Comparison of ENCODE assay signal across 25 cellular contexts in genomic region chr4:70630162-70630561, GRCh38. TPM values are rescaled to one million over a fixed set of nuclear protein-coding genes. Genes with fewer than 3 reads are reported as not detected.
A peak's percentile ranks its signal among the peaks of the same experiment; 100 is the strongest.
DNase-seq lines count a peak whose midpoint lies in the region; ATAC-seq, FAIRE-seq and TF ChIP-seq lines count a peak whose summit lies in the region.
"Had no signal": no experiment of that assay in that cellular context is flagged by ENCODE, and none has a peak within 500 bp of the region (broad histone marks: within the 10 kb centered on the region; RNA-seq: fewer than 3 reads in every experiment).

No MANE protein-coding gene starts in this region.

- H3K27me3 ChIP-seq in adipocyte (replicated peaks; ENCODE audit: control insufficient read depth, insufficient read depth, low read length): no peaks in the 10 kb centered on the region
- H3K27me3 ChIP-seq: BE2C; BLaER1 treated with 17β-estradiol and CSF1 and Interleukin-3, amounts not matched to agents 10 nM and 100 nM had no signal

- peak overlapping the region; percentile 58; the same call in 1 of the 2 replicates for H3K4me3 Mint-ChIP-seq in HFFc6
- H3K4me3 Mint-ChIP-seq: CD14-positive monocyte; CD4-positive, alpha-beta T cell had no signal

- peaks cover 2% of the 10 kb centered on the region; the same call in 1 of the 2 replicates for H3K27me3 Mint-ChIP-seq in HFFc6 (ENCODE audit: insufficient read depth)
- H3K27me3 Mint-ChIP-seq: CD4-positive, alpha-beta T cell had no signal

- H3K9me3 Mint-ChIP-seq in HFFc6: no peaks in the 10 kb centered on the region
- H3K9me3 Mint-ChIP-seq: CD4-positive, alpha-beta T cell; CD8-positive, alpha-beta memory T cell had no signal

- H3K4me1 Mint-ChIP-seq in HFFc6 (ENCODE audit: low read depth): peaks cover 47% of the 10 kb centered on the region
- H3K4me1 Mint-ChIP-seq: CD14-positive monocyte had no signal

- peak; percentile 33 for FAIRE-seq in GM18507 (lab: Jason Lieb, UNC)
- FAIRE-seq: A549, D721Med, GM12891, H1 had no signal

- H3K36me3 Mint-ChIP-seq in HFFc6 (ENCODE audit: low read depth): no peaks in the 10 kb centered on the region
- H3K36me3 Mint-ChIP-seq: CD14-positive monocyte; CD8-positive, alpha-beta memory T cell had no signal

- H3K9me3 ChIP-seq in adipocyte (ENCODE audit: control insufficient read depth, low read length): no peaks in the 10 kb centered on the region
- H3K9me3 ChIP-seq: A549; BE2C; BLaER1 treated with 17β-estradiol and CSF1 and Interleukin-3, amounts not matched to agents 10 nM and 100 nM had no signal

- ATAC-seq in GM21381 (IDR thresholded peaks at IDR 0.05; ENCODE audit: unreplicated experiment) (no peak), GM21717 (IDR thresholded peaks at IDR 0.05; ENCODE audit: unreplicated experiment) (no peak)
- ATAC-seq: A549 had no signal

- no peak for TF ChIP-seq CTCF in HFFc6 (IDR thresholded peaks at IDR 0.05)

- no peak overlapping the region for H3K27ac Mint-ChIP-seq in HFFc6
- H3K27ac Mint-ChIP-seq: CD14-positive monocyte; CD4-positive, alpha-beta T cell; CD8-positive, alpha-beta memory T cell had no signal

- H3K9ac ChIP-seq in adipocyte (ENCODE audit: low read length): no peak overlapping the region
- H3K9ac ChIP-seq: BLaER1 treated with 17β-estradiol and CSF1 and Interleukin-3, amounts not matched to agents 10 nM and 100 nM; GM23248 had no signal

- H3K36me3 ChIP-seq in adipocyte (ENCODE audit: control insufficient read depth, insufficient read depth, low read length, severe bottlenecking): no peaks in the 10 kb centered on the region
- H3K36me3 ChIP-seq: BE2C; BLaER1 treated with 17β-estradiol and CSF1 and Interleukin-3, amounts not matched to agents 10 nM and 100 nM had no signal

- peaks cover 14% of the 10 kb centered on the region for H3K4me1 ChIP-seq in adipocyte (ENCODE audit: control insufficient read depth, insufficient read depth, low read length)
- H3K4me1 ChIP-seq: BE2C; BLaER1 treated with 17β-estradiol and CSF1 and Interleukin-3, amounts not matched to agents 10 nM and 100 nM had no signal

- DNase-seq in GM18507 (ENCODE audit: extremely low spot score, insufficient read length, low read depth) (no peak), HFFc6 (no peak), adipocyte (ENCODE audit: low read depth) (peak; percentile 7), glomerular visceral epithelial cell (ENCODE audit: extremely low spot score) (no peak), iPS-NIHi11 (ENCODE audit: low spot score) (no peak)
- DNase-seq: 8988T; ACHN; AML-193; BE2C; CD4-positive, alpha-beta T cell; CD8-positive, alpha-beta memory T cell; DMS 273 treated with DMSO at 0.1 percent for 48 hours; DMS79; GF-D8; GM23248; H7 had no signal

- H3K4me3 ChIP-seq in adipocyte (ENCODE audit: low read length): no peak overlapping the region
- H3K4me3 ChIP-seq: A549; BLaER1 treated with 17β-estradiol and CSF1 and Interleukin-3, amounts not matched to agents 10 nM and 100 nM; GM23248 had no signal

RNA-seq across cellular contexts. Expression of gene ENAM, which starts 1.6 kb away (rescaled TPM):
- under 1 TPM in 5 of 6 experiments, not detected in 1; 0.02 to 0.14 (median 0.10) TPM for total RNA-seq in HFFc6 (2021; fragmentation: NEBNext Ultra II Directional; extraction: Animal tissue kit (Norgen Biotek cat#: 25700))
- total RNA-seq: CD4-positive, alpha-beta T cell; CD8-positive, alpha-beta memory T cell; G401; GM23248; H1; H7 had no signal

RNA-seq across cellular contexts. Expression of gene JCHAIN, which starts 36.1 kb away (rescaled TPM):
- total RNA-seq in HFFc6 (2021; fragmentation: NEBNext Ultra II Directional; extraction: Animal tissue kit (Norgen Biotek cat#: 25700)): 1 to 10 TPM in 1 of 6 experiments, under 1 TPM in 4, not detected in 1; 0.15 to 1.3 (median 0.46) TPM
- total RNA-seq: CD8-positive, alpha-beta memory T cell; G401; H1; H7 had no signal

RNA-seq across cellular contexts. Expression of gene AMBN, which starts 38.1 kb away (rescaled TPM):
- total RNA-seq in HFFc6 (2021; fragmentation: NEBNext Ultra II Directional; extraction: Animal tissue kit (Norgen Biotek cat#: 25700)): not detected
- total RNA-seq: CD4-positive, alpha-beta T cell; CD8-positive, alpha-beta memory T cell; G401; GM23248; H1; H7 had no signal

RNA-seq across cellular contexts. Expression of gene UTP3, which starts 58.2 kb away (rescaled TPM):
- total RNA-seq in HFFc6 (2021; fragmentation: NEBNext Ultra II Directional; extraction: Animal tissue kit (Norgen Biotek cat#: 25700)): 10 to 100 TPM; 38.8 to 48.0 (median 43.1) TPM
